16 cellular contexts compared by ENCODE assay signal in the genomic region with DNA sequence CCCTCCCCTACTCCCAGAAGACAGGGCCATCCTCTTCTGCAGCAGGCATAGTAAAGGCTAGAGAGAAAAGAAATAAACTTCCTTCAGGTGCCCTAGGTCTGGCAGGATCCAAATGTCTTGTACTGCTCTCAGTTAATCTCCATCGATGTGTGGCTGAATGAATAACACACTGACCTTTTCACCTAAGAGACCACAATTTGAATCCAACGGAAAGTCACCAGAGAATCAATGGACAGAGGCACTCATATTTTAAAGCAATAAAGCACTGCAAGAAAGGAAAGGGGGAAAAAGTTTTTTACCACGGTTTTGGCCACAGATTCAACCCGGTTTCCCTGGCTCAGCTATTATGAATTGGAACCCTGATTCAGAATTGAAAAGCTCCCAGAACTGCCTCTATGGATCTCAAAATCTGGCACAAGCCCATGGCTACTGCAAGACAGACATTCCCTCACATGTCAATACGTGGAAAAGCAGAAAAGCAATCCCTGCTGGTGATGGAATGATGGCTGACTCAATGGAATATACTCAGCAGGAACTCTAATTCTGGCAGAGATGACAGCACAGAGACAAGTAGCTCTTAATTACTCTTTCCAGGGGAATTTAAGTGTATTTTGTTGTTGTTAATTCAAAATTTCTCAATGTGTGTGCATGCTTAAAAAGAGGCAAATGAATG.
A peak's percentile ranks its signal among the peaks of the same experiment; 100 is the strongest.
DNase-seq lines count a peak whose midpoint lies in the region; ATAC-seq, FAIRE-seq and TF ChIP-seq lines count a peak whose summit lies in the region.
"Had no signal": no experiment of that assay in that cellular context is flagged by ENCODE, and none has a peak within 500 bp of the region (broad histone marks: within the 10 kb centered on the region; RNA-seq: fewer than 3 reads in every experiment).

No MANE protein-coding gene starts in this region.

- H3K27me3 ChIP-seq in MG63 (no peaks in the 10 kb centered on the region), osteoblast (ENCODE audit: insufficient read depth, low read length) (no peaks in the 10 kb centered on the region), HepG2 (ENCODE audit: control insufficient read depth in 1 of 2, insufficient read depth in 2 of 2, low read length in 2 of 2) (no peaks in the 10 kb centered on the region)
- H3K27me3 ChIP-seq: gastroesophageal sphincter had no signal

- H3K4me1 Mint-ChIP-seq in endothelial cell (ENCODE audit: unreplicated experiment): peaks cover 10% of the 10 kb centered on the region
- H3K4me1 Mint-ChIP-seq: activated naive CD8-positive, alpha-beta T cell treated with anti-CD3 and anti-CD28 coated beads, Interleukin-2, amount 50 U/mL, for 24 hours; IgD-negative memory B cell; naive thymus-derived CD8-positive, alpha-beta T cell had no signal

- CTCF ChIA-PET in HepG2 (lab: Yijun Ruan, JAX; ENCODE audit: low intra/inter-chr PET ratio, low total read pairs): no interaction called here

- H2AFZ ChIP-seq in osteoblast (ENCODE audit: low read length) (no peak overlapping the region), HepG2 (ENCODE audit: low read length) (no peak overlapping the region)

- H3K27ac ChIP-seq in osteoblast (ENCODE audit: low read depth, low read length) (peak overlapping the region; percentile 73), HepG2 (ENCODE audit: extremely low read length, insufficient read depth, low read length) (no peak overlapping the region)
- H3K27ac ChIP-seq: gastroesophageal sphincter, lower lobe of right lung had no signal

- H4K20me1 ChIP-seq in osteoblast (ENCODE audit: insufficient read depth, low read length): no peaks in the 10 kb centered on the region
- no peaks in the 10 kb centered on the region for H4K20me1 ChIP-seq in HepG2 (ENCODE audit: insufficient read depth, low read length)

- intact Hi-C loops in HepG2 (cut with micrococcal nuclease; ENCODE audit: unreplicated experiment): no loop called here

- no peaks in the 10 kb centered on the region for H3K36me3 Mint-ChIP-seq in endothelial cell (ENCODE audit: low read depth, unreplicated experiment)
- H3K36me3 Mint-ChIP-seq: naive thymus-derived CD8-positive, alpha-beta T cell had no signal

- H3K9ac ChIP-seq in HepG2 (ENCODE audit: insufficient read depth, low read depth, low read length): no peak overlapping the region

- peaks cover 25% of the 10 kb centered on the region for H3K79me2 ChIP-seq in osteoblast (ENCODE audit: insufficient read depth, low read length)
- H3K79me2 ChIP-seq in HepG2 (ENCODE audit: insufficient read depth, low read length): no peaks in the 10 kb centered on the region

- TF ChIP-seq CTCF in osteoblast (IDR thresholded peaks at IDR 0.05; ENCODE audit: extremely low read depth, low read depth, low read length): no peak
- no peak for TF ChIP-seq CTCF in endothelial cell (IDR thresholded peaks at IDR 0.05; ENCODE audit: unreplicated experiment)
- TF ChIP-seq CTCF in HepG2 (CRISPR knock-in tag; IDR thresholded peaks at IDR 0.05): no peak

- no TSS peak for BruUV-seq in HepG2 (replicated peaks; lab: Mats Ljungman, UMichigan)

- H3K27ac Mint-ChIP-seq in endothelial cell (ENCODE audit: unreplicated experiment): no peak overlapping the region
- H3K27ac Mint-ChIP-seq: activated CD8-positive, alpha-beta T cell treated with anti-CD3 and anti-CD28 coated beads for 36 hours; activated naive CD8-positive, alpha-beta T cell treated with anti-CD3 and anti-CD28 coated beads, Interleukin-2, amount 50 U/mL, for 24 hours; IgD-negative memory B cell; naive thymus-derived CD8-positive, alpha-beta T cell had no signal

- H3K4me1 ChIP-seq in osteoblast (ENCODE audit: insufficient read depth, low read length): peaks cover 30% of the 10 kb centered on the region
- H3K4me1 ChIP-seq in HepG2 (ENCODE audit: insufficient read depth, low read length): no peaks in the 10 kb centered on the region
- H3K4me1 ChIP-seq: lower lobe of right lung had no signal

- H3K4me3 ChIP-seq in MG63 (no peak overlapping the region), osteoblast (ENCODE audit: insufficient read depth, low read length) (peak overlapping the region; percentile 24), HepG2 (replicated peaks in 1 of 3; ENCODE audit: insufficient read depth in 1 of 3, low read depth in 2 of 3, low read length in 3 of 3) (no peak overlapping the region)
- H3K4me3 ChIP-seq: gastroesophageal sphincter, lower lobe of right lung had no signal

- H3K4me2 ChIP-seq in osteoblast (ENCODE audit: insufficient read depth, low read length) (peak overlapping the region; percentile 66), HepG2 (ENCODE audit: low read depth, low read length) (no peak overlapping the region)

- 3% methylated on average over 5 of the region's 5 CpGs for WGBS in HepG2 (ENCODE audit: low lambda C conversion rate)

- no peak for FAIRE-seq in HepG2 (lab: Jason Lieb, UNC)

- TF ChIP-seq POLR2A in HepG2 (IDR thresholded peaks at IDR 0.05; ENCODE audit: insufficient read depth in 1 of 2, low read depth in 2 of 2, low read length in 2 of 2): no peak

- peaks cover 2% of the 10 kb centered on the region for H3K27me3 Mint-ChIP-seq in endothelial cell (ENCODE audit: unreplicated experiment)
- H3K27me3 Mint-ChIP-seq: activated CD8-positive, alpha-beta T cell treated with anti-CD3 and anti-CD28 coated beads for 36 hours; activated naive CD8-positive, alpha-beta T cell treated with anti-CD3 and anti-CD28 coated beads, Interleukin-2, amount 50 U/mL, for 24 hours; IgD-negative memory B cell; naive thymus-derived CD8-positive, alpha-beta T cell had no signal

- no peaks in the 10 kb centered on the region for H3K9me3 Mint-ChIP-seq in endothelial cell (ENCODE audit: unreplicated experiment)
- H3K9me3 Mint-ChIP-seq: activated CD8-positive, alpha-beta T cell treated with anti-CD3 and anti-CD28 coated beads for 36 hours; naive thymus-derived CD8-positive, alpha-beta T cell had no signal

- no peaks in the 10 kb centered on the region for H3K9me3 ChIP-seq in MG63
- H3K9me3 ChIP-seq in osteoblast (ENCODE audit: low read depth, low read length): no peaks in the 10 kb centered on the region
- no peaks in the 10 kb centered on the region for H3K9me3 ChIP-seq in HepG2 (ENCODE audit: low read length)
- H3K9me3 ChIP-seq: gastroesophageal sphincter, lower lobe of right lung had no signal

- no peak overlapping the region for H3K4me3 Mint-ChIP-seq in endothelial cell (ENCODE audit: unreplicated experiment)
- H3K4me3 Mint-ChIP-seq: activated CD8-positive, alpha-beta T cell treated with anti-CD3 and anti-CD28 coated beads for 36 hours; activated naive CD8-positive, alpha-beta T cell treated with anti-CD3 and anti-CD28 coated beads, Interleukin-2, amount 50 U/mL, for 24 hours; IgD-negative memory B cell; naive thymus-derived CD8-positive, alpha-beta T cell had no signal

- no peak for ATAC-seq in HepG2
- ATAC-seq: activated CD8-positive, alpha-beta T cell treated with anti-CD3 and anti-CD28 coated beads for 36 hours; activated naive CD8-positive, alpha-beta T cell treated with anti-CD3 and anti-CD28 coated beads, Interleukin-2, amount 50 U/mL, for 24 hours; gastroesophageal sphincter; lower lobe of right lung; naive thymus-derived CD8-positive, alpha-beta T cell had no signal

- POLR2A ChIA-PET in HepG2 (lab: Yijun Ruan, JAX): no interaction called here

- H3K36me3 ChIP-seq in MG63 (no peaks in the 10 kb centered on the region), osteoblast (ENCODE audit: insufficient read depth, low read length) (peaks cover 3% of the 10 kb centered on the region), HepG2 (replicated peaks in 1 of 2; ENCODE audit: control insufficient read depth in 1 of 2, insufficient read depth in 2 of 2, low read length in 2 of 2) (no peaks in the 10 kb centered on the region)
- H3K36me3 ChIP-seq: gastroesophageal sphincter, lower lobe of right lung had no signal

- in situ Hi-C loops in HepG2 (cut with HindIII; ENCODE audit: extremely low pct_ligation_motif_present, low pct_unique_long_range_greater_than_20kb): no loop called here

- no peak for TF ChIP-seq RAD21 in HepG2 (CRISPR knock-in tag; IDR thresholded peaks at IDR 0.05)

- no peak for TF ChIP-seq EP300 in HepG2 (IDR thresholded peaks at IDR 0.05; ENCODE audit: low read depth in 2 of 2, low read length in 2 of 2)
- no peak for TF ChIP-seq EP300 in HepG2 (CRISPR knock-in tag; IDR thresholded peaks at IDR 0.05; ENCODE audit: borderline replicate concordance)

- DNase-seq in EL (peak; percentile 23), MG63 (peak; percentile 68), dermis microvascular lymphatic vessel endothelial cell (ENCODE audit: low read depth in 2 of 2) (peak; percentile 41 to 50), osteoblast (ENCODE audit: insufficient read length, low spot score, missing footprints) (no peak), endothelial cell (ENCODE audit: low spot score) (no peak), NCI-H187 (lab: John Stamatoyannopoulos, UW) (no peak), NCI-H146 treated with DMSO at 0.1 percent for 48 hours (lab: John Stamatoyannopoulos, UW; ENCODE audit: unreplicated experiment) (no peak), HepG2 (ENCODE audit: low spot score) (no peak)
- DNase-seq: activated CD8-positive, alpha-beta T cell treated with anti-CD3 and anti-CD28 coated beads for 36 hours; activated naive CD8-positive, alpha-beta T cell treated with anti-CD3 and anti-CD28 coated beads, Interleukin-2, amount 50 U/mL, for 24 hours; cerebellar nuclear complex; lower lobe of right lung; naive thymus-derived CD8-positive, alpha-beta T cell; NCI-H2107 had no signal

TF ChIP-seq in HepG2, 621 proteins besides CTCF, POLR2A, EP300 and RAD21 (continues in another document):
- no peak for TF ChIP-seq NFYB (CRISPR knock-in tag; IDR thresholded peaks at IDR 0.05)
- TF ChIP-seq EED (CRISPR knock-in tag; IDR thresholded peaks at IDR 0.05): no peak
- TF ChIP-seq SAP130 (CRISPR knock-in tag; IDR thresholded peaks at IDR 0.05; ENCODE audit: low read depth): no peak
- TF ChIP-seq, protein P1, sequence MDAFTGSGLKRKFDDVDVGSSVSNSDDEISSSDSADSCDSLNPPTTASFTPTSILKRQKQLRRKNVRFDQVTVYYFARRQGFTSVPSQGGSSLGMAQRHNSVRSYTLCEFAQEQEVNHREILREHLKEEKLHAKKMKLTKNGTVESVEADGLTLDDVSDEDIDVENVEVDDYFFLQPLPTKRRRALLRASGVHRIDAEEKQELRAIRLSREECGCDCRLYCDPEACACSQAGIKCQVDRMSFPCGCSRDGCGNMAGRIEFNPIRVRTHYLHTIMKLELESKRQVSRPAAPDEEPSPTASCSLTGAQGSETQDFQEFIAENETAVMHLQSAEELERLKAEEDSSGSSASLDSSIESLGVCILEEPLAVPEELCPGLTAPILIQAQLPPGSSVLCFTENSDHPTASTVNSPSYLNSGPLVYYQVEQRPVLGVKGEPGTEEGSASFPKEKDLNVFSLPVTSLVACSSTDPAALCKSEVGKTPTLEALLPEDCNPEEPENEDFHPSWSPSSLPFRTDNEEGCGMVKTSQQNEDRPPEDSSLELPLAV (CRISPR knock-in tag; conservative IDR thresholded peaks at IDR 0.05; ENCODE audit: low read depth): no peak
- no peak for TF ChIP-seq ZNF776 (CRISPR knock-in tag; IDR thresholded peaks at IDR 0.05)
- TF ChIP-seq ZFAT (CRISPR knock-in tag; conservative IDR thresholded peaks at IDR 0.05): no peak
- TF ChIP-seq FOXP1 (IDR thresholded peaks at IDR 0.05): no peak
- no peak for TF ChIP-seq FOXP1 (CRISPR knock-in tag; IDR thresholded peaks at IDR 0.05)
- no peak for TF ChIP-seq ZNF749 (CRISPR knock-in tag; IDR thresholded peaks at IDR 0.05; ENCODE audit: borderline replicate concordance)

Comparison
In these comparisons a context has a peak if more than half of its experiments do, and no peak if none do; other contexts are left out.
1. DNase-seq: peak in EL (single experiment), MG63 (single experiment) and dermis microvascular lymphatic vessel endothelial cell (2 of 2); none in osteoblast (single experiment), endothelial cell (single experiment), NCI-H187 (0 of 2), NCI-H146 treated with DMSO at 0.1 percent for 48 hours (single experiment) and HepG2 (single experiment).